Comparison of ENCODE assay signal across 20 cellular contexts in the genomic region with DNA sequence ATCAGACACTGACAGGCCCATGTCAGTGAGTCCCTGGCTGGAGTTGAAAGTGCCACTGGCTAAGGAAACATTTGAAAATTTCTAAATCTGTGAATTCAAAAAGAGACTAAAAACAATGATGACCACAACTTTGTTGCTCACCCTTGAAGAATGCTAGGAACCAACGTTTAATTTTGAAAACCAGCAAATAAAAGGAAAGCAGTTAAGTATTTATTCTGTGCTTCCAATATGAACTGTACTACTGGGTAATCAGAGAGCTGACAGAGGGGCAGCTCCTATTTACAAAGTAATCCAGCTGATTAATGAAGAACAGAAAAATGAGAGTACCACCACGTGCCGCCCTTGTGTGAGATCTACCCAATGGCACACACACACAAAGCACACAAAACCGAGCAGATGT. TPM values are rescaled to one million over a fixed set of nuclear protein-coding genes. Genes with fewer than 3 reads are reported as not detected.
DNase-seq lines count a peak whose midpoint lies in the region; ATAC-seq, FAIRE-seq and TF ChIP-seq lines count a peak whose summit lies in the region.
"Had no signal": no experiment of that assay in that cellular context is flagged by ENCODE, and none has a peak within 500 bp of the region (broad histone marks: within the 10 kb centered on the region; RNA-seq: fewer than 3 reads in every experiment).

No MANE protein-coding gene starts in this region.

- H3K4me2 ChIP-seq in HepG2 (ENCODE audit: low read depth, low read length): no peak overlapping the region

- in situ Hi-C loops in HepG2 (cut with HindIII; ENCODE audit: extremely low pct_ligation_motif_present, low pct_unique_long_range_greater_than_20kb): no loop called here

- H2AFZ ChIP-seq in HepG2 (ENCODE audit: low read length): peak overlapping the region; percentile 54
- H2AFZ ChIP-seq: parathyroid adenoma had no signal

- 35% methylated on average over 4 of the region's 4 CpGs for WGBS in HepG2 (ENCODE audit: low lambda C conversion rate)
- 45% methylated on average over 4 of the region's 4 CpGs for WGBS in right lobe of liver (ENCODE audit: insufficient coverage, low coverage, low lambda C conversion rate, missing lambda C conversion rate)
- WGBS in thyroid gland, 2 donors: 71 to 76% methylated on average over 4 of the region's 4 CpGs

- TF ChIP-seq POLR2A in HepG2 (IDR thresholded peaks at IDR 0.05; ENCODE audit: insufficient read depth in 1 of 2, low read depth in 2 of 2, low read length in 2 of 2) (no peak), right lobe of liver (IDR thresholded peaks at IDR 0.05) (no peak), thyroid gland (IDR thresholded peaks at IDR 0.05) (no peak), erythroblast (IDR thresholded peaks at IDR 0.05; ENCODE audit: low read length) (no peak)

- intact Hi-C loops in HepG2 (cut with micrococcal nuclease; ENCODE audit: unreplicated experiment): no loop called here
- intact Hi-C loops in right lobe of liver (cut with DNase I): no loop called here
- intact Hi-C loops in thyroid gland (cut with DNase I): no loop called here

- no peaks in the 10 kb centered on the region for H3K9me3 ChIP-seq in HepG2 (ENCODE audit: low read length)
- H3K9me3 ChIP-seq in right lobe of liver: no peaks in the 10 kb centered on the region
- no peaks in the 10 kb centered on the region for H3K9me3 ChIP-seq in thyroid gland
- H3K9me3 ChIP-seq: upper lobe of right lung had no signal

- POLR2A ChIA-PET in HepG2 (lab: Yijun Ruan, JAX): no interaction called here

- no peak for ATAC-seq in HepG2
- no peak for ATAC-seq in right lobe of liver
- no peak for ATAC-seq in activated T-helper 17 cell treated with anti-CD3 and anti-CD28 coated beads, Interleukin-2, amount 50 U/mL, for 72 hours (replicated peaks)
- ATAC-seq: activated CD4-positive, alpha-beta T cell treated with anti-CD3 and anti-CD28 coated beads for 36 hours; activated T-cell treated with anti-CD3 and anti-CD28 coated beads, Interleukin-2, amount 50 U/mL, for 4 hours; Panc1; upper lobe of right lung had no signal

- H3K4me1 ChIP-seq in HepG2 (ENCODE audit: insufficient read depth, low read length): peaks cover 68% of the 10 kb centered on the region
- H3K4me1 ChIP-seq in right lobe of liver: no peaks in the 10 kb centered on the region
- no peaks in the 10 kb centered on the region for H3K4me1 ChIP-seq in thyroid gland
- H3K4me1 ChIP-seq: parathyroid adenoma, upper lobe of right lung had no signal

- H3K36me3 ChIP-seq in HepG2 (replicated peaks in 1 of 2; ENCODE audit: control insufficient read depth in 1 of 2, insufficient read depth in 2 of 2, low read length in 2 of 2) (no peaks in the 10 kb centered on the region), right lobe of liver (no peaks in the 10 kb centered on the region), thyroid gland (no peaks in the 10 kb centered on the region)
- H3K36me3 ChIP-seq: upper lobe of right lung had no signal

- H3K4me3 Mint-ChIP-seq in activated T-helper 17 cell treated with anti-CD3 and anti-CD28 coated beads, Interleukin-2, amount 50 U/mL, for 72 hours: no peak overlapping the region
- H3K4me3 Mint-ChIP-seq: activated CD4-positive, alpha-beta T cell treated with anti-CD3 and anti-CD28 coated beads for 36 hours; activated T-cell treated with anti-CD3 and anti-CD28 coated beads, Interleukin-2, amount 50 U/mL, for 4 hours; T-helper 1 cell treated with Interleukin-12 subunit alpha and Interleukin-12 subunit beta and Interleukin-4 antibody, amounts not matched to agents 30 μg/mL and 1 μg/mL, for 36 hours had no signal

- H3K79me2 ChIP-seq in HepG2 (ENCODE audit: insufficient read depth, low read length): no peaks in the 10 kb centered on the region
- H3K79me2 ChIP-seq: parathyroid adenoma had no signal

- CTCF ChIA-PET in HepG2 (lab: Yijun Ruan, JAX; ENCODE audit: low intra/inter-chr PET ratio, low total read pairs): no interaction called here

- no peak overlapping the region for H3K27ac ChIP-seq in HepG2 (ENCODE audit: extremely low read length, insufficient read depth, low read length)
- H3K27ac ChIP-seq in right lobe of liver: no peak overlapping the region
- no peak overlapping the region for H3K27ac ChIP-seq in thyroid gland
- H3K27ac ChIP-seq: parathyroid adenoma, upper lobe of right lung had no signal

- BruUV-seq in HepG2 (replicated peaks; lab: Mats Ljungman, UMichigan): no TSS peak

- H3K4me1 Mint-ChIP-seq in activated T-helper 17 cell treated with anti-CD3 and anti-CD28 coated beads, Interleukin-2, amount 50 U/mL, for 72 hours: no peaks in the 10 kb centered on the region

- no peaks in the 10 kb centered on the region for H4K20me1 ChIP-seq in HepG2 (ENCODE audit: insufficient read depth, low read length)

- TF ChIP-seq CTCF in HepG2 (CRISPR knock-in tag; IDR thresholded peaks at IDR 0.05): no peak
- no peak for TF ChIP-seq CTCF in right lobe of liver (IDR thresholded peaks at IDR 0.05)
- TF ChIP-seq CTCF in thyroid gland (IDR thresholded peaks at IDR 0.05): no peak

- H3K27ac Mint-ChIP-seq in activated T-helper 17 cell treated with anti-CD3 and anti-CD28 coated beads, Interleukin-2, amount 50 U/mL, for 72 hours: peak overlapping the region; percentile 43
- H3K27ac Mint-ChIP-seq: activated CD4-positive, alpha-beta T cell treated with anti-CD3 and anti-CD28 coated beads for 36 hours; T-helper 1 cell treated with Interleukin-12 subunit alpha and Interleukin-12 subunit beta and Interleukin-4 antibody, amounts not matched to agents 30 μg/mL and 1 μg/mL, for 36 hours had no signal

- H3K9me3 Mint-ChIP-seq in activated T-helper 17 cell treated with anti-CD3 and anti-CD28 coated beads, Interleukin-2, amount 50 U/mL, for 72 hours: no peaks in the 10 kb centered on the region
- H3K9me3 Mint-ChIP-seq: activated T-cell treated with anti-CD3 and anti-CD28 coated beads, Interleukin-2, amount 50 U/mL, for 4 hours; T-helper 1 cell treated with Interleukin-12 subunit alpha and Interleukin-12 subunit beta and Interleukin-4 antibody, amounts not matched to agents 30 μg/mL and 1 μg/mL, for 36 hours had no signal

- no peak overlapping the region for H3K9ac ChIP-seq in HepG2 (ENCODE audit: insufficient read depth, low read depth, low read length)
- H3K9ac ChIP-seq: parathyroid adenoma had no signal

- no peak for TF ChIP-seq EP300 in HepG2 (IDR thresholded peaks at IDR 0.05; ENCODE audit: low read depth in 2 of 2, low read length in 2 of 2)
- TF ChIP-seq EP300 in HepG2 (CRISPR knock-in tag; IDR thresholded peaks at IDR 0.05; ENCODE audit: borderline replicate concordance): no peak

- no peaks in the 10 kb centered on the region for H3K36me3 Mint-ChIP-seq in activated T-helper 17 cell treated with anti-CD3 and anti-CD28 coated beads, Interleukin-2, amount 50 U/mL, for 72 hours (ENCODE audit: low read depth)

- TF ChIP-seq RAD21 in HepG2 (CRISPR knock-in tag; IDR thresholded peaks at IDR 0.05): no peak

- H3K27me3 Mint-ChIP-seq in activated T-helper 17 cell treated with anti-CD3 and anti-CD28 coated beads, Interleukin-2, amount 50 U/mL, for 72 hours: no peaks in the 10 kb centered on the region
- H3K27me3 Mint-ChIP-seq: activated CD4-positive, alpha-beta T cell treated with anti-CD3 and anti-CD28 coated beads for 36 hours had no signal

- DNase-seq in HepG2 (ENCODE audit: low spot score): no peak
- no peak for DNase-seq in right lobe of liver
- peak; percentile 47 for DNase-seq in foreskin melanocyte
- DNase-seq in urothelium cell line (ENCODE audit: low spot score): peak; percentile 9
- no peak for DNase-seq in thyroid gland
- DNase-seq in AML-193 (lab: John Stamatoyannopoulos, UW): no peak
- no peak for DNase-seq in erythroblast (lab: John Stamatoyannopoulos, UW)
- DNase-seq: ACHN; activated CD4-positive, alpha-beta T cell treated with anti-CD3 and anti-CD28 coated beads for 36 hours; activated T-cell treated with anti-CD3 and anti-CD28 coated beads, Interleukin-2, amount 50 U/mL, for 4 hours; DMS53; effector memory CD4-positive, alpha-beta T cell; hypothalamus; NCI-H2171 treated with DMSO at 0.1 percent for 48 hours; upper lobe of right lung had no signal

- no peaks in the 10 kb centered on the region for H3K27me3 ChIP-seq in HepG2 (ENCODE audit: control insufficient read depth in 1 of 2, insufficient read depth in 2 of 2, low read length in 2 of 2)
- H3K27me3 ChIP-seq in right lobe of liver: no peaks in the 10 kb centered on the region
- no peaks in the 10 kb centered on the region for H3K27me3 ChIP-seq in thyroid gland
- H3K27me3 ChIP-seq: upper lobe of right lung had no signal

- H3K4me3 ChIP-seq in HepG2 (replicated peaks in 1 of 3; ENCODE audit: insufficient read depth in 1 of 3, low read depth in 2 of 3, low read length in 3 of 3): no peak overlapping the region
- no peak overlapping the region for H3K4me3 ChIP-seq in right lobe of liver
- H3K4me3 ChIP-seq in thyroid gland (replicated peaks in 1 of 3): no peak overlapping the region
- H3K4me3 ChIP-seq: upper lobe of right lung had no signal

- FAIRE-seq in HepG2 (lab: Jason Lieb, UNC): no peak
- FAIRE-seq in urothelium cell line (lab: Jason Lieb, UNC): no peak
- FAIRE-seq: GM12891 had no signal

RNA-seq across cellular contexts. Expression of a gene that starts 33.8 kb away (rescaled TPM):
- total RNA-seq in HepG2 (2016; rRNA removed; fragmentation: Illumina TruSeq; extraction: Trizol) (173 and 251 TPM in 2 replicates), right lobe of liver (100 to 1,000 TPM in 3 of 6 experiments, 10 to 100 TPM in 3; 33.1 to 119 (median 95.6) TPM), thyroid gland (100 to 1,000 TPM in 1 of 4 donors, 10 to 100 TPM in 3; 70.8 to 162 (median 88.6) TPM)
- 49.2 and 61.1 TPM in 2 replicates for total RNA-seq in HepG2 (2016; cell fraction: cytosol; rRNA removed; fragmentation: Illumina TruSeq; extraction: Trizol; ENCODE audit: low read depth)
- 172 and 283 TPM in 2 replicates for total RNA-seq in HepG2 (2016; cell fraction: insoluble cytoplasmic fraction; rRNA removed; fragmentation: Illumina TruSeq; extraction: Trizol)
- 49.8 and 50.3 TPM in 2 replicates for total RNA-seq in HepG2 (2016; cell fraction: membrane; rRNA removed; fragmentation: Illumina TruSeq; extraction: Trizol)
- 53.8 and 59.6 TPM in 2 replicates for total RNA-seq in HepG2 (2016; cell fraction: nucleus; rRNA removed; fragmentation: Illumina TruSeq; extraction: Trizol)
- polyA plus RNA-seq in HepG2 (2011; rRNA removed): 51.8 and 70.6 TPM in 2 replicates
- 19.5 and 28.1 TPM in 2 replicates for polyA plus RNA-seq in HepG2 (2011; cell fraction: cytosol; rRNA removed)
- polyA plus RNA-seq in HepG2 (2011; cell fraction: nucleus; rRNA removed): 8.5 and 14.1 TPM in 2 replicates
- 141 and 173 TPM in 2 replicates for polyA plus RNA-seq in HepG2 (2012)
- 63.3 and 66.1 TPM in 2 replicates for polyA plus RNA-seq in HepG2 (2016; cell fraction: cytosol; fragmentation: Illumina TruSeq; extraction: Trizol; ENCODE audit: low read depth)
- 371 and 383 TPM in 2 replicates for polyA plus RNA-seq in HepG2 (2016; cell fraction: insoluble cytoplasmic fraction; fragmentation: Illumina TruSeq; extraction: Trizol; ENCODE audit: low read depth)
- polyA plus RNA-seq in HepG2 (2016; cell fraction: membrane; fragmentation: Illumina TruSeq; extraction: Trizol; ENCODE audit: low read depth): 53.3 and 57.7 TPM in 2 replicates
- 143 and 153 TPM in 2 replicates for polyA plus RNA-seq in HepG2 (2016; cell fraction: nucleus; fragmentation: Illumina TruSeq; extraction: Trizol; ENCODE audit: insufficient read depth, low read depth)
- polyA minus RNA-seq in HepG2 (2011; rRNA and poly(A)+ RNA removed; ENCODE audit: low replicate concordance): 3.5 and 5.1 TPM in 2 replicates
- 6.9 and 13.9 TPM in 2 replicates for polyA minus RNA-seq in HepG2 (2011; cell fraction: cytosol; rRNA and poly(A)+ RNA removed)
- 35.3 and 41.3 TPM in 2 replicates for polyA minus RNA-seq in HepG2 (2011; cell fraction: nucleus; rRNA and poly(A)+ RNA removed)
- 100 to 1,000 TPM; 187 to 240 TPM for total RNA-seq in activated T-helper 17 cell treated with anti-CD3 and anti-CD28 coated beads, Interleukin-2, amount 50 U/mL, for 72 hours

RNA-seq across cellular contexts. Expression of a gene that starts 44.7 kb away (rescaled TPM):
- total RNA-seq in HepG2 (2016; rRNA removed; fragmentation: Illumina TruSeq; extraction: Trizol) (7.1 and 7.3 TPM in 2 replicates), right lobe of liver (10 to 100 TPM in 2 of 6 experiments, 1 to 10 TPM in 4; 6.8 to 12.8 (median 8.7) TPM), thyroid gland (10 to 100 TPM; 33.0 to 69.6 (median 37.5) TPM)
- total RNA-seq in HepG2 (2016; cell fraction: cytosol; rRNA removed; fragmentation: Illumina TruSeq; extraction: Trizol; ENCODE audit: low read depth): 1.7 and 1.8 TPM in 2 replicates
- total RNA-seq in HepG2 (2016; cell fraction: insoluble cytoplasmic fraction; rRNA removed; fragmentation: Illumina TruSeq; extraction: Trizol): 7.0 and 7.2 TPM in 2 replicates
- total RNA-seq in HepG2 (2016; cell fraction: membrane; rRNA removed; fragmentation: Illumina TruSeq; extraction: Trizol): 4.2 and 4.3 TPM in 2 replicates
- 6.9 and 7.7 TPM in 2 replicates for total RNA-seq in HepG2 (2016; cell fraction: nucleus; rRNA removed; fragmentation: Illumina TruSeq; extraction: Trizol)
- 8.5 and 9.1 TPM in 2 replicates for polyA plus RNA-seq in HepG2 (2011; rRNA removed)
- polyA plus RNA-seq in HepG2 (2011; cell fraction: cytosol; rRNA removed): 6.4 and 10.3 TPM in 2 replicates
- polyA plus RNA-seq in HepG2 (2011; cell fraction: nucleus; rRNA removed): 11.4 and 12.5 TPM in 2 replicates
- polyA plus RNA-seq in HepG2 (2012): 10.4 and 11.8 TPM in 2 replicates
- polyA plus RNA-seq in HepG2 (2016; cell fraction: cytosol; fragmentation: Illumina TruSeq; extraction: Trizol; ENCODE audit: low read depth): 0.38 TPM in 2 replicates
- 10.2 and 11.9 TPM in 2 replicates for polyA plus RNA-seq in HepG2 (2016; cell fraction: insoluble cytoplasmic fraction; fragmentation: Illumina TruSeq; extraction: Trizol; ENCODE audit: low read depth)
- polyA plus RNA-seq in HepG2 (2016; cell fraction: membrane; fragmentation: Illumina TruSeq; extraction: Trizol; ENCODE audit: low read depth): 2.2 and 2.4 TPM in 2 replicates
- 13.3 and 13.4 TPM in 2 replicates for polyA plus RNA-seq in HepG2 (2016; cell fraction: nucleus; fragmentation: Illumina TruSeq; extraction: Trizol; ENCODE audit: insufficient read depth, low read depth)
- polyA minus RNA-seq in HepG2 (2011; rRNA and poly(A)+ RNA removed; ENCODE audit: low replicate concordance): 11.2 and 18.2 TPM in 2 replicates
- polyA minus RNA-seq in HepG2 (2011; cell fraction: cytosol; rRNA and poly(A)+ RNA removed): 11.8 and 11.9 TPM in 2 replicates
- 10.8 and 11.6 TPM in 2 replicates for polyA minus RNA-seq in HepG2 (2011; cell fraction: nucleus; rRNA and poly(A)+ RNA removed)
- 1 to 10 TPM; 4.9 to 9.2 TPM for total RNA-seq in activated T-helper 17 cell treated with anti-CD3 and anti-CD28 coated beads, Interleukin-2, amount 50 U/mL, for 72 hours

Comparison
In these comparisons a context has a peak if more than half of its experiments do, and no peak if none do; other contexts are left out.
1. DNase-seq: peak in foreskin melanocyte (single experiment) and urothelium cell line (single experiment); none in HepG2 (single experiment), right lobe of liver (0 of 3), thyroid gland (0 of 2), AML-193 (0 of 2) and erythroblast (0 of 2).